In genomic region chr4:84937381-84937977, GRCh38 we compare ENCODE assay signal across 2 cellular contexts.
TF ChIP-seq lines count a peak whose summit lies in the region.

No MANE protein-coding gene starts in this region.

TF ChIP-seq in liver, 16 proteins besides CTCF, POLR2A, EP300 and RAD21:
- TF ChIP-seq ZBTB33 (IDR thresholded peaks at IDR 0.05): no peak
- TF ChIP-seq HNF4A (conservative IDR thresholded peaks at IDR 0.05): peak; percentile 22 to 28

TF ChIP-seq in HepG2, 621 proteins besides CTCF, POLR2A, EP300 and RAD21:
- no peak for TF ChIP-seq ZNF362 (CRISPR knock-in tag; IDR thresholded peaks at IDR 0.05; ENCODE audit: borderline replicate concordance)
- TF ChIP-seq ZNF704 (CRISPR knock-in tag; IDR thresholded peaks at IDR 0.05; ENCODE audit: borderline replicate concordance): no peak
